10 cellular contexts compared by ENCODE assay signal in genomic region chr6:119856136-119856535, GRCh38.
DNase-seq lines count a peak whose midpoint lies in the region; ATAC-seq and TF ChIP-seq lines count a peak whose summit lies in the region.
"Had no signal": no experiment of that assay in that cellular context is flagged by ENCODE, and none has a peak within 500 bp of the region (broad histone marks: within the 10 kb centered on the region; RNA-seq: fewer than 3 reads in every experiment).

No MANE protein-coding gene starts in this region.

- peak; percentile 92 to 94 for ATAC-seq in activated CD4-positive, CD25-positive, alpha-beta regulatory T cell treated with anti-CD3 and anti-CD28 coated beads, Interleukin-2, amount 50 U/mL, for 24 hours
- peak; percentile 89 for ATAC-seq in HG03354 (IDR thresholded peaks at IDR 0.05; ENCODE audit: poor library complexity, severe bottlenecking, unreplicated experiment)
- peak; percentile 95 to 97 for ATAC-seq in activated T-cell treated with anti-CD3 and anti-CD28 coated beads, Interleukin-2, amount 50 U/mL, for 72 hours (replicated peaks in 1 of 2)

- no peaks in the 10 kb centered on the region for H3K27me3 ChIP-seq in adrenal gland
- H3K27me3 ChIP-seq: upper lobe of left lung had no signal

- H3K27me3 Mint-ChIP-seq in activated T-cell treated with anti-CD3 and anti-CD28 coated beads, Interleukin-2, amount 50 U/mL, for 72 hours (ENCODE audit: low read depth), result peaks cover 16% of the 10 kb centered on the region

- no peaks in the 10 kb centered on the region for H3K9me3 ChIP-seq in adrenal gland (replicated peaks in 1 of 3)
- H3K9me3 ChIP-seq: upper lobe of left lung had no signal

- peaks cover 14% of the 10 kb centered on the region for H3K4me1 Mint-ChIP-seq in activated T-cell treated with anti-CD3 and anti-CD28 coated beads, Interleukin-2, amount 50 U/mL, for 72 hours (ENCODE audit: low read depth)

- DNase-seq in activated CD4-positive, CD25-positive, alpha-beta regulatory T cell treated with anti-CD3 and anti-CD28 coated beads, Interleukin-2, amount 50 U/mL, for 72 hours, result no peak
- DNase-seq in activated T-cell treated with anti-CD3 and anti-CD28 coated beads, Interleukin-2, amount 50 U/mL, for 72 hours, result peak; percentile 17 to 22
- DNase-seq in stimulated activated CD8-positive, alpha-beta memory T cell treated with anti-CD3 and anti-CD28 coated beads, Interleukin-2, amount 100 ng/mL, for 48 hours (ENCODE audit: low read depth in 2 of 2), result peak; percentile 4
- no peak for DNase-seq in NCI-H1092 (lab: John Stamatoyannopoulos, UW)
- no peak for DNase-seq in adrenal gland
- no peak for DNase-seq in NCI-H446 (lab: John Stamatoyannopoulos, UW)
- DNase-seq: upper lobe of left lung had no signal

- no peaks in the 10 kb centered on the region for H3K36me3 Mint-ChIP-seq in activated T-cell treated with anti-CD3 and anti-CD28 coated beads, Interleukin-2, amount 50 U/mL, for 72 hours (ENCODE audit: insufficient read depth in 2 of 2)

- H3K27ac Mint-ChIP-seq in activated T-cell treated with anti-CD3 and anti-CD28 coated beads, Interleukin-2, amount 50 U/mL, for 72 hours, result peak overlapping the region; percentile 94

- TF ChIP-seq CTCF in adrenal gland (IDR thresholded peaks at IDR 0.05), result no peak

- no peak overlapping the region for H3K27ac ChIP-seq in adrenal gland
- H3K27ac ChIP-seq: SK-N-MC, upper lobe of left lung had no signal

- peak overlapping the region in 1 of 2 donors; percentile 77 for H3K4me3 Mint-ChIP-seq in activated T-cell treated with anti-CD3 and anti-CD28 coated beads, Interleukin-2, amount 50 U/mL, for 72 hours

- no peaks in the 10 kb centered on the region for H3K36me3 ChIP-seq in adrenal gland (replicated peaks in 1 of 2)
- H3K36me3 ChIP-seq: upper lobe of left lung had no signal

- WGBS in adrenal gland, 4 donors, result 67 to 85% (median 77%) methylated on average over 3 of the region's 3 CpGs

- TF ChIP-seq POLR2A in adrenal gland (IDR thresholded peaks at IDR 0.05), result no peak

- peak overlapping the region in 1 of 4 donors; percentile 23 for H3K4me3 ChIP-seq in adrenal gland
- H3K4me3 ChIP-seq: SK-N-MC, upper lobe of left lung had no signal

- intact Hi-C loops in adrenal gland (cut with DNase I), result no loop called here

- no peaks in the 10 kb centered on the region for H3K9me3 Mint-ChIP-seq in activated T-cell treated with anti-CD3 and anti-CD28 coated beads, Interleukin-2, amount 50 U/mL, for 72 hours

- H3K4me1 ChIP-seq in adrenal gland (replicated peaks in 1 of 2), result no peaks in the 10 kb centered on the region
- H3K4me1 ChIP-seq: upper lobe of left lung had no signal

Comparison
In these comparisons a context has a peak if more than half of its experiments do, and no peak if none do; other contexts are left out.
1. DNase-seq: peak in activated T-cell treated with anti-CD3 and anti-CD28 coated beads, Interleukin-2, amount 50 U/mL, for 72 hours (2 of 2) and stimulated activated CD8-positive, alpha-beta memory T cell treated with anti-CD3 and anti-CD28 coated beads, Interleukin-2, amount 100 ng/mL, for 48 hours (2 of 2); none in activated CD4-positive, CD25-positive, alpha-beta regulatory T cell treated with anti-CD3 and anti-CD28 coated beads, Interleukin-2, amount 50 U/mL, for 72 hours (single experiment), NCI-H1092 (single experiment), adrenal gland (0 of 7) and NCI-H446 (0 of 2).
2. Peak in every context shown above with its lines, with median percentiles within 50 percentile points of each other: ATAC-seq.